In the genomic region with DNA sequence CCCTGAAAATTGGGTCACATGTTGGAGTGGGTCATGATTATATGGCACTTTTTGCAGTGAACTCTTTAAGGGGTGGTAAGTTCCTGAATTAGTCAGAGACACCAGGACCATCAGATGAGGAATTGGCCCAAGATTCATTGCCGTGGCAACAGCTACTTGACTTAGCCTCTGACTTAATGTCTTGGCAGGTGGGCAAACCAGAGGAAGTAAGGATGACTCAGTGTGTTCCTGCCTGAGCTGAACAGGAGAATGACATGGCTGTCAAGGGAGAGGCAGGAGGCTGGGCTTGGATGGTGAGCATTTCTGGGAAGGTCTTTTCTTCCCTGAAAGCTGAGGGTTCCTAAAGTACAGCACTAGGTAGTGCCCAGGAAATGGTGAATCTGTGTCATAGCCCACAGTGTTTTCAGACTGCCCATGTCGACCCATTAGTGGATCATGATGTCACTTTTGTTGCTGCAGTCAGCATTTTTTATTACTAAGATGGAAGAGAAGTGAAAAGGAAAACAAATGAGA, we compare ENCODE assay signal across 8 cellular contexts.
DNase-seq lines count a peak whose midpoint lies in the region; ATAC-seq and TF ChIP-seq lines count a peak whose summit lies in the region.

No MANE protein-coding gene starts in this region.

- H3K9me3 ChIP-seq in CD4-positive, alpha-beta T cell (ENCODE audit: control insufficient read depth, low read length) = no peaks in the 10 kb centered on the region
- H3K9me3 ChIP-seq in tibial artery = no peaks in the 10 kb centered on the region

- CTCF ChIA-PET in CD4-positive, alpha-beta T cell (lab: Charles Lee) = no interaction called here

- no peak overlapping the region for H3K4me3 ChIP-seq in tibial artery

- TF ChIP-seq CTCF in CD4-positive, alpha-beta T cell (IDR thresholded peaks at IDR 0.05) = no peak
- TF ChIP-seq CTCF in tibial artery (IDR thresholded peaks at IDR 0.05) (no peak), glutamatergic neuron (IDR thresholded peaks at IDR 0.05; ENCODE audit: partially characterized antibody, unreplicated experiment) (no peak)

- DNase-seq in CD4-positive, alpha-beta T cell = peak in 1 of 10 experiments; percentile 3
- DNase-seq in HK-2 (ENCODE audit: unreplicated experiment) (peak; percentile 82), iPS-NIHi7 (ENCODE audit: extremely low spot score) (peak; percentile 54), tibial artery (peak; percentile 77 to 89), Kasumi-1 (lab: John Stamatoyannopoulos, UW) (no peak), glutamatergic neuron (no peak)
- DNase-seq in activated T-helper 9 cell treated with anti-CD3 and anti-CD28 coated beads, Interleukin-2, amount 50 U/mL, for 16 hours (ENCODE audit: low read depth) = peak; percentile 2
- DNase-seq in stimulated activated naive CD4-positive, alpha-beta T cell treated with Interleukin-2 at 50 U/mL for 16 hours (lab: John Stamatoyannopoulos, UW) = no peak

- no peak overlapping the region for H3K27ac ChIP-seq in CD4-positive, alpha-beta T cell (ENCODE audit: low read depth, low read length)
- H3K27ac ChIP-seq in tibial artery = no peak overlapping the region

- POLR2A ChIA-PET in CD4-positive, alpha-beta T cell (lab: Charles Lee) = no interaction called here

- intact Hi-C loops in CD4-positive, alpha-beta T cell (cut with DNase I, micrococcal nuclease) = no loop called here
- intact Hi-C loops in tibial artery (cut with DNase I; ENCODE audit: low total_unique reads) = no loop called here

- H3K4me1 Mint-ChIP-seq in CD4-positive, alpha-beta T cell (ENCODE audit: low read depth) = peaks cover 21% of the 10 kb centered on the region
- H3K4me1 Mint-ChIP-seq in glutamatergic neuron (ENCODE audit: low read depth, unreplicated experiment) = no peaks in the 10 kb centered on the region

- peaks cover 21% of the 10 kb centered on the region for H3K36me3 Mint-ChIP-seq in CD4-positive, alpha-beta T cell (ENCODE audit: low read depth)
- no peaks in the 10 kb centered on the region for H3K36me3 Mint-ChIP-seq in glutamatergic neuron (ENCODE audit: unreplicated experiment)

- H3K4me1 ChIP-seq in tibial artery = no peaks in the 10 kb centered on the region

- ATAC-seq in CD4-positive, alpha-beta T cell (ENCODE audit: poor library complexity) = no peak

- peak overlapping the region; percentile 16 for H3K4me3 Mint-ChIP-seq in CD4-positive, alpha-beta T cell
- H3K4me3 Mint-ChIP-seq in glutamatergic neuron (ENCODE audit: unreplicated experiment) = no peak overlapping the region

- H3K9me3 Mint-ChIP-seq in CD4-positive, alpha-beta T cell = no peaks in the 10 kb centered on the region
- no peaks in the 10 kb centered on the region for H3K9me3 Mint-ChIP-seq in glutamatergic neuron (ENCODE audit: unreplicated experiment)

- no peaks in the 10 kb centered on the region for H3K36me3 ChIP-seq in tibial artery

- no peaks in the 10 kb centered on the region for H3K27me3 ChIP-seq in CD4-positive, alpha-beta T cell (ENCODE audit: control insufficient read depth, insufficient read depth, low read length)
- H3K27me3 ChIP-seq in tibial artery = no peaks in the 10 kb centered on the region

- peak overlapping the region; percentile 4 for H3K27ac Mint-ChIP-seq in CD4-positive, alpha-beta T cell
- no peak overlapping the region for H3K27ac Mint-ChIP-seq in glutamatergic neuron (ENCODE audit: unreplicated experiment)

- H3K27me3 Mint-ChIP-seq in CD4-positive, alpha-beta T cell = no peaks in the 10 kb centered on the region
- peaks cover 4% of the 10 kb centered on the region for H3K27me3 Mint-ChIP-seq in glutamatergic neuron (ENCODE audit: unreplicated experiment)

Comparison
In these comparisons a context has a peak if more than half of its experiments do, and no peak if none do; other contexts are left out.
1. DNase-seq: peak in HK-2 (single experiment), activated T-helper 9 cell treated with anti-CD3 and anti-CD28 coated beads, Interleukin-2, amount 50 U/mL, for 16 hours (single experiment), iPS-NIHi7 (single experiment) and tibial artery (2 of 2); none in stimulated activated naive CD4-positive, alpha-beta T cell treated with Interleukin-2 at 50 U/mL for 16 hours (single experiment), Kasumi-1 (0 of 2) and glutamatergic neuron (single experiment).